ENCODE assay signal across 11 cellular contexts in genomic region chr20:21182832-21183563, GRCh38. TPM values are rescaled to one million over a fixed set of nuclear protein-coding genes. Genes with fewer than 3 reads are reported as not detected.
DNase-seq lines count a peak whose midpoint lies in the region; ATAC-seq, FAIRE-seq and TF ChIP-seq lines count a peak whose summit lies in the region.
"Had no signal": no experiment of that assay in that cellular context is flagged by ENCODE, and none has a peak within 500 bp of the region (broad histone marks: within the 10 kb centered on the region; RNA-seq: fewer than 3 reads in every experiment).

No MANE protein-coding gene starts in this region.

- ATAC-seq in A549 = peak; percentile 85 to 88
- no peak for ATAC-seq in CD8-positive, alpha-beta T cell
- no peak for ATAC-seq in T-cell (replicated peaks in 1 of 4)

- no peak overlapping the region for H3K4me3 ChIP-seq in A549
- no peak overlapping the region for H3K4me3 ChIP-seq in LNCaP clone FGC (ENCODE audit: low read depth, low read length)
- no peak overlapping the region for H3K4me3 ChIP-seq in astrocyte of the spinal cord (ENCODE audit: low read depth, low read length)
- no peak overlapping the region for H3K4me3 ChIP-seq in CD8-positive, alpha-beta T cell (ENCODE audit: low read depth, low read length)
- H3K4me3 ChIP-seq: BLaER1 had no signal

- no peak for TF ChIP-seq RAD21 in A549 (conservative IDR thresholded peaks at IDR 0.05 in 1 of 2, IDR thresholded peaks at IDR 0.05 in 1 of 2)

- no peak overlapping the region for H3K27ac Mint-ChIP-seq in CD8-positive, alpha-beta T cell
- no peak overlapping the region for H3K27ac Mint-ChIP-seq in T-cell

- CTCF ChIA-PET in A549 (lab: Yijun Ruan, JAX) = interaction anchor here (0.7 to 4.4 kb wide), 5 partner anchors 17 to 322 kb away, joined by 3 to 20 read pairs (median 5); partner anchors contain the start of gene KIZ
- CTCF ChIA-PET in CD8-positive, alpha-beta T cell (lab: Charles Lee) = no interaction called here
- CTCF ChIA-PET in T-cell (lab: Charles Lee) = interaction anchor here in 1 of 2 donors (0.5 kb wide), 1 partner anchor 331 kb away, joined by 5 read pairs; no protein-coding TSS in a partner anchor

- 48% methylated on average over 7 of the region's 7 CpGs for WGBS in A549 (ENCODE audit: missing lambda C conversion rate)

- H3K27me3 Mint-ChIP-seq in CD8-positive, alpha-beta T cell (ENCODE audit: low read depth) = no peaks in the 10 kb centered on the region
- no peaks in the 10 kb centered on the region for H3K27me3 Mint-ChIP-seq in T-cell

- intact Hi-C loops in CD8-positive, alpha-beta T cell (cut with DNase I, micrococcal nuclease) = no loop called here

- no peaks in the 10 kb centered on the region for H3K9me3 Mint-ChIP-seq in CD8-positive, alpha-beta T cell
- no peaks in the 10 kb centered on the region for H3K9me3 Mint-ChIP-seq in T-cell

- H3K4me1 Mint-ChIP-seq in CD8-positive, alpha-beta T cell (ENCODE audit: low read depth) = peaks cover 10% of the 10 kb centered on the region
- peaks cover 4 to 14% (median 9%) of the 10 kb centered on the region in 3 donors for H3K4me1 Mint-ChIP-seq in T-cell

- H3K27ac ChIP-seq in A549 = peak overlapping the region; percentile 16 to 66; a peak in 4 of 6 replicates
- no peak overlapping the region for H3K27ac ChIP-seq in CD8-positive, alpha-beta T cell (ENCODE audit: low read depth, low read length)
- H3K27ac ChIP-seq: BLaER1, WERI-Rb-1 had no signal

- peaks cover 30% of the 10 kb centered on the region for H3K36me3 Mint-ChIP-seq in CD8-positive, alpha-beta T cell
- H3K36me3 Mint-ChIP-seq in T-cell = peaks cover 45% of the 10 kb centered on the region

- in situ Hi-C loops in astrocyte of the spinal cord (cut with HindIII; ENCODE audit: low sequenced_read_pairs) = no loop called here

- TF ChIP-seq CTCF in A549 (IDR thresholded peaks at IDR 0.05) (no peak), LNCaP clone FGC (IDR thresholded peaks at IDR 0.05; ENCODE audit: control insufficient read depth, extremely low read depth, insufficient read depth) (no peak), astrocyte of the spinal cord (IDR thresholded peaks at IDR 0.05; ENCODE audit: low read depth, low read length) (no peak)
- TF ChIP-seq CTCF in CD8-positive, alpha-beta T cell (IDR thresholded peaks at IDR 0.05) = no peak

- TF ChIP-seq POLR2A in A549 (IDR thresholded peaks at IDR 0.05; ENCODE audit: low read length) = no peak

- H3K4me2 ChIP-seq in A549 = peak overlapping the region; percentile 54
- H3K4me2 ChIP-seq: BLaER1 had no signal

- peak; percentile 65 for FAIRE-seq in A549 (lab: Jason Lieb, UNC)

- DNase-seq in A549 (ENCODE audit: low read depth in 1 of 2, low spot score in 1 of 2) = peak in 1 of 2 experiments; percentile 47
- peak; percentile 11 for DNase-seq in LNCaP clone FGC (ENCODE audit: low read depth)
- peak; percentile 63 for DNase-seq in astrocyte of the spinal cord (ENCODE audit: low read depth, low spot score)
- peak; percentile 79 for DNase-seq in kidney glomerular epithelial cell (lab: John Stamatoyannopoulos, UW)
- DNase-seq in CD8-positive, alpha-beta T cell = no peak
- DNase-seq in NCI-H446 treated with DMSO at 0.1 percent for 48 hours (lab: John Stamatoyannopoulos, UW) = no peak
- no peak for DNase-seq in T-cell
- DNase-seq in NCI-H446 (lab: John Stamatoyannopoulos, UW) = no peak
- DNase-seq: NCI-H1694, WERI-Rb-1 had no signal

- H3K27me3 ChIP-seq in CD8-positive, alpha-beta T cell (ENCODE audit: insufficient read depth, low read length) = no peaks in the 10 kb centered on the region
- H3K27me3 ChIP-seq: BLaER1 had no signal

- no peak overlapping the region for H3K4me3 Mint-ChIP-seq in CD8-positive, alpha-beta T cell
- H3K4me3 Mint-ChIP-seq in T-cell = no peak overlapping the region

- POLR2A ChIA-PET in A549 (lab: Yijun Ruan, JAX) = interaction anchor here (1.0 kb wide), 2 partner anchors 12 to 57 kb away, joined by 5 to 6 read pairs; partner anchors contain the start of gene KIZ
- POLR2A ChIA-PET in CD8-positive, alpha-beta T cell (lab: Charles Lee) = no interaction called here
- POLR2A ChIA-PET in T-cell (lab: Charles Lee) = no interaction called here

- H3K4me1 ChIP-seq in A549 = peaks cover 32% of the 10 kb centered on the region
- H3K4me1 ChIP-seq in CD8-positive, alpha-beta T cell (ENCODE audit: insufficient read depth, low read length) = no peaks in the 10 kb centered on the region

- TF ChIP-seq EP300 in A549 (IDR thresholded peaks at IDR 0.05) = no peak; a peak in 1 of 5 replicates

- no peaks in the 10 kb centered on the region for H3K36me3 ChIP-seq in CD8-positive, alpha-beta T cell (ENCODE audit: insufficient read depth, low read length)
- H3K36me3 ChIP-seq: BLaER1, WERI-Rb-1 had no signal

- peaks cover 2% of the 10 kb centered on the region; the same call in 2 of the 3 replicates for H3K9me3 ChIP-seq in A549
- no peaks in the 10 kb centered on the region for H3K9me3 ChIP-seq in CD8-positive, alpha-beta T cell (ENCODE audit: low read length)
- H3K9me3 ChIP-seq: BLaER1 had no signal

TF ChIP-seq in A549, 52 proteins besides CTCF, POLR2A, EP300 and RAD21:
- TF ChIP-seq JUNB (IDR thresholded peaks at IDR 0.05) = peak; percentile 64; the same call in 1 of the 2 replicates
- no peak for TF ChIP-seq REST (IDR thresholded peaks at IDR 0.05)
- TF ChIP-seq ESRRA (IDR thresholded peaks at IDR 0.05; ENCODE audit: borderline replicate concordance, low read length) = no peak
- TF ChIP-seq HES2 (IDR thresholded peaks at IDR 0.05) = no peak
- TF ChIP-seq CEBPB (IDR thresholded peaks at IDR 0.05) = peak; percentile 89 to 92
- TF ChIP-seq SMC3 (IDR thresholded peaks at IDR 0.05) = no peak
- 0 out of 2 replicates have a peak, but pooled peaks have one; percentile 23 for TF ChIP-seq FOSL2 (IDR thresholded peaks at IDR 0.05)
- peak; percentile 58 for TF ChIP-seq FOSL2 (CRISPR knock-in tag; IDR thresholded peaks at IDR 0.05)
- no peak for TF ChIP-seq SREBF2 (IDR thresholded peaks at IDR 0.05)
- no peak for TF ChIP-seq PHF8 (IDR thresholded peaks at IDR 0.05; ENCODE audit: borderline replicate concordance, low read depth)

RNA-seq across cellular contexts. Expression of gene KIZ, which starts 57.1 kb away (rescaled TPM):
- polyA plus RNA-seq in A549 (2011; rRNA removed) (19.1 and 21.1 TPM in 2 replicates), A549 (2017; fragmentation: RNase III; extraction: RNeasy Plus Mini Kit Qiagen cat#74134 plus additional on column Dnase treatment) (6.3 to 7.1 TPM (median 6.9 TPM) in 3 replicates)
- 3.6 and 3.9 TPM in 2 replicates for polyA plus RNA-seq in A549 (2012; cell fraction: cytosol; rRNA removed)
- polyA plus RNA-seq in A549 (2012; cell fraction: nucleus; rRNA removed) = 8.2 and 13.9 TPM in 2 replicates
- 4.0 and 4.5 TPM in 2 replicates for polyA minus RNA-seq in A549 (2011; rRNA and poly(A)+ RNA removed)
- total RNA-seq in CD8-positive, alpha-beta T cell = 10 to 100 TPM; 18.4 to 26.1 TPM
- 10 to 100 TPM; 30.1 to 44.0 (median 41.2) TPM for total RNA-seq in T-cell

Comparison
In these comparisons a context has a peak if more than half of its experiments do, and no peak if none do; other contexts are left out.
1. ATAC-seq: peak in A549 (2 of 2); none in CD8-positive, alpha-beta T cell (single experiment) and T-cell (0 of 4).
2. DNase-seq: peak in LNCaP clone FGC (single experiment), astrocyte of the spinal cord (single experiment) and kidney glomerular epithelial cell (single experiment); none in CD8-positive, alpha-beta T cell (0 of 7), NCI-H446 treated with DMSO at 0.1 percent for 48 hours (single experiment), T-cell (0 of 34) and NCI-H446 (0 of 2).